In the genomic region with DNA sequence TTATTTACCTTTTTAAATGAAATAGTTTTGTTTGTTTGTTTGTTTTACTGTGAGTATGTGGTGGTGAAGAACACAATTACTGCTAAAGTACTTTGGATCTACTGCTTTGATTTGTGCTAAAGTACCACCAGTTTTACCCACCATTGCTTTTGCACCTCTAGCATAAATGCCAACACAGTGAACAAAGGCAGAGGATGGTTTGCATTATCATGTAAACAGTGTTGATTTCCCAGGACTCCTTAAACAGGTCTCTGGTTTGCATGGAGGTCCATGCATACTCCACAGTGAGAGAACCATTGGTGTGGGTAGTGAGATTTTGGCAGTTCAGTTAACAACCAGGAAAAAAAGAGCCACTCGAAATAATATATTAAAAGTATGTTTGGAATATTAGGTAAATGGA, we compare ENCODE assay signal across 17 cellular contexts. TPM values are rescaled to one million over a fixed set of nuclear protein-coding genes. Genes with fewer than 3 reads are reported as not detected.
"Had no signal": no experiment of that assay in that cellular context is flagged by ENCODE, and none has a peak within 500 bp of the region (broad histone marks: within the 10 kb centered on the region; RNA-seq: fewer than 3 reads in every experiment).

No MANE protein-coding gene starts in this region.

- H3K4me1 ChIP-seq: colonic mucosa had no signal

- ATAC-seq: heart right ventricle; left colon; left ventricle myocardium superior; naive thymus-derived CD4-positive, alpha-beta T cell had no signal

- H3K9me3 Mint-ChIP-seq: endodermal cell, nephron progenitor cell had no signal

- H2AFZ ChIP-seq: parathyroid adenoma had no signal

- DNase-seq: colonic mucosa; dermis blood vessel endothelial cell; endodermal cell; heart right ventricle; left colon; left ventricle myocardium superior; naive thymus-derived CD4-positive, alpha-beta T cell; nephron progenitor cell; sigmoid colon; stimulated activated CD4-positive, alpha-beta T cell treated with anti-CD3 and anti-CD28 coated beads, Interleukin-12 subunit alpha, Interleukin-12 subunit beta, amount 100 ng/mL, for 4 hours; stimulated activated naive CD4-positive, alpha-beta T cell; stomach; substantia nigra; trophoblast cell had no signal

- H3K9ac ChIP-seq: parathyroid adenoma had no signal

- H3K27ac ChIP-seq: colonic mucosa, heart right ventricle, parathyroid adenoma, sigmoid colon, skin epidermis, stomach had no signal

- H3K9me3 ChIP-seq: colonic mucosa, heart right ventricle, sigmoid colon, stomach had no signal

- H3K36me3 Mint-ChIP-seq: naive thymus-derived CD4-positive, alpha-beta T cell had no signal

- H3K36me3 ChIP-seq: colonic mucosa, heart right ventricle, sigmoid colon, stomach had no signal

- H3K27ac Mint-ChIP-seq: endodermal cell; naive thymus-derived CD4-positive, alpha-beta T cell; nephron progenitor cell had no signal

- H3K4me3 ChIP-seq: colonic mucosa, heart right ventricle, lung, sigmoid colon, skin epidermis, stomach had no signal

- H3K27me3 ChIP-seq: colonic mucosa, heart right ventricle, sigmoid colon, stomach had no signal

RNA-seq across cellular contexts. Expression of gene FAT4, which starts 11.0 kb away (rescaled TPM):
- polyA plus RNA-seq: naive thymus-derived CD4-positive, alpha-beta T cell had no signal
